In genomic region chr11:43930868-43931716, GRCh38 we compare ENCODE assay signal across 1 cellular context.
TF ChIP-seq lines count a peak whose summit lies in the region.

No MANE protein-coding gene starts in this region.

TF ChIP-seq in K562, 482 proteins besides CTCF, POLR2A, EP300 and RAD21:
- TF ChIP-seq ZBTB43 (CRISPR knock-in tag; IDR thresholded peaks at IDR 0.05) (no peak), MTA2 (IDR thresholded peaks at IDR 0.05; ENCODE audit: low read depth) (no peak), ZFP36 (IDR thresholded peaks at IDR 0.05; ENCODE audit: low read depth, low read length, partially characterized antibody) (peak; percentile 68), KDM1A (IDR thresholded peaks at IDR 0.05) (peak; percentile 75 to 83; a peak in 3 of 4 replicates), PTBP1 (IDR thresholded peaks at IDR 0.05; ENCODE audit: low read depth, low read length) (peak; percentile 37; the same call in 1 of the 2 replicates), BCOR (IDR thresholded peaks at IDR 0.05) (peak; percentile 82; the same call in 1 of the 2 replicates), TSC22D4 (tag; IDR thresholded peaks at IDR 0.05) (no peak), HDAC1 (IDR thresholded peaks at IDR 0.05) (0 out of 4 replicates have a peak, but pooled peaks of 1 of the 2 experiments have one; percentile 30), GATA2 (CRISPR knock-in tag; IDR thresholded peaks at IDR 0.05) (no peak), ZNF384 (IDR thresholded peaks at IDR 0.05; ENCODE audit: low read depth, low read length) (no peak), ESRRB (CRISPR knock-in tag; IDR thresholded peaks at IDR 0.05; ENCODE audit: borderline replicate concordance) (no peak), ZNF764 (CRISPR knock-in tag; IDR thresholded peaks at IDR 0.05; ENCODE audit: low read depth) (no peak), MCM5 (IDR thresholded peaks at IDR 0.05; ENCODE audit: low read depth) (no peak), RBM25 (IDR thresholded peaks at IDR 0.05; ENCODE audit: low read depth, low read length, severe bottlenecking) (peak; percentile 59), RCOR1 (IDR thresholded peaks at IDR 0.05; ENCODE audit: borderline replicate concordance in 1 of 2, low read depth in 2 of 2, low read length in 2 of 2) (peak in 1 of 2 experiments; percentile 58; a peak in 2 of 4 replicates), ZNF408 (CRISPR knock-in tag; IDR thresholded peaks at IDR 0.05; ENCODE audit: low read depth) (no peak), GABPB1 (CRISPR knock-in tag; IDR thresholded peaks at IDR 0.05) (no peak), KLF1 (tag; IDR thresholded peaks at IDR 0.05) (no peak), ZEB2 (IDR thresholded peaks at IDR 0.05) (no peak), DDX20 (tag; IDR thresholded peaks at IDR 0.05; ENCODE audit: low read depth) (no peak), CTCFL (IDR thresholded peaks at IDR 0.05; ENCODE audit: borderline replicate concordance, insufficient read depth, low read depth, low read length, poor library complexity, severe bottlenecking) (no peak), CBFA2T3 (IDR thresholded peaks at IDR 0.05) (peak; percentile 17; the same call in 1 of the 2 replicates), ZNF609 (CRISPR knock-in tag; IDR thresholded peaks at IDR 0.05; ENCODE audit: borderline replicate concordance) (no peak), PREB (CRISPR knock-in tag; IDR thresholded peaks at IDR 0.05) (no peak)
